1 cellular context compared by ENCODE assay signal in genomic region chr1:228208831-228209524, GRCh38.
TF ChIP-seq lines count a peak whose summit lies in the region.

No MANE protein-coding gene starts in this region.

TF ChIP-seq in HCT116, 20 proteins besides CTCF, POLR2A, EP300 and RAD21:
- TF ChIP-seq EZH2 (IDR thresholded peaks at IDR 0.05) (no peak), POLR2AphosphoS5 (IDR thresholded peaks at IDR 0.05; ENCODE audit: low read depth, low read length) (no peak), ATF3 (IDR thresholded peaks at IDR 0.05) (no peak), ZNF274 (IDR thresholded peaks at IDR 0.05; ENCODE audit: low read depth, low read length) (no peak), SP1 (IDR thresholded peaks at IDR 0.05; ENCODE audit: low read depth) (no peak), FOSL1 (IDR thresholded peaks at IDR 0.05; ENCODE audit: low read depth) (no peak), SRF (IDR thresholded peaks at IDR 0.05; ENCODE audit: low read depth) (no peak), REST (IDR thresholded peaks at IDR 0.05; ENCODE audit: low read depth) (no peak), ZBTB33 (IDR thresholded peaks at IDR 0.05; ENCODE audit: extremely low read depth, insufficient replicate concordance, low read length) (no peak), CEBPB (IDR thresholded peaks at IDR 0.05; ENCODE audit: low read depth) (no peak), SIN3A (IDR thresholded peaks at IDR 0.05; ENCODE audit: low read depth) (no peak), EZH2phosphoT487 (IDR thresholded peaks at IDR 0.05; ENCODE audit: borderline replicate concordance) (no peak), CBX3 (IDR thresholded peaks at IDR 0.05; ENCODE audit: low read depth) (no peak), JUND (IDR thresholded peaks at IDR 0.05) (no peak), TCF7L2 (IDR thresholded peaks at IDR 0.05; ENCODE audit: borderline replicate concordance, extremely low read depth, insufficient read depth, insufficient read length) (no peak)
